Comparison of ENCODE assay signal across 14 cellular contexts in the genomic region with DNA sequence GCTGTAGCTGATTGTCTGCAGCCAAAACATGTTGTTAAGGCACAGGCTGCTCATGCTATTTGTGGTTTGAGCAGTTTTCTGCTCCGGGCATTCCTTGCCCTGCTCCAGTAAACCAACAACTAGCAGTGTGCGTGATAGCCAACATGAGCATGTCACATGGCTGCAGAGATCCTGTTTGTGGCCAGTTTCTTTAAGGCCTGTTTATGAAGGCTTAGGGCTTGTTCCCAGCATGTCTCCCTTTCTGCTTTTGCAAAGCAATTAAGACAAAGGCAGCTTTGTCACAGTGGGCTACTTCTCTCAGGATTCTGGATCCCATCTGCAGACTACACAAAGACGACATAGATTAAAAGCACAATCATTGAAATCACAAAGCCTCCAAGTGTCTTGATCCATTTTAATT.
DNase-seq lines count a peak whose midpoint lies in the region; ATAC-seq and FAIRE-seq lines count a peak whose summit lies in the region.
"Had no signal": no experiment of that assay in that cellular context is flagged by ENCODE, and none has a peak within 500 bp of the region (broad histone marks: within the 10 kb centered on the region; RNA-seq: fewer than 3 reads in every experiment).

No MANE protein-coding gene starts in this region.

- ATAC-seq in GM21825 (IDR thresholded peaks at IDR 0.05; ENCODE audit: unreplicated experiment) = no peak
- ATAC-seq: activated CD4-positive, CD25-positive, alpha-beta regulatory T cell treated with anti-CD3 and anti-CD28 coated beads, Interleukin-2, amount 50 U/mL, for 24 hours; psoas muscle had no signal

- no peaks in the 10 kb centered on the region for H3K9me3 Mint-ChIP-seq in activated T-helper 2 cell treated with anti-CD3 and anti-CD28 coated beads, Interferon-gamma antibody, Interleukin-2, Interleukin-4, amounts not matched to agents 10 μg/mL and 5 μg/mL and 100 μg/mL, durations not matched to agents 14 hours and 24 hours and 36 hours

- H3K4me3 Mint-ChIP-seq in activated T-helper 2 cell treated with anti-CD3 and anti-CD28 coated beads, Interferon-gamma antibody, Interleukin-2, Interleukin-4, amounts not matched to agents 10 μg/mL and 5 μg/mL and 100 μg/mL, durations not matched to agents 14 hours and 24 hours and 36 hours (ENCODE audit: low read depth) = no peak overlapping the region
- H3K4me3 Mint-ChIP-seq: CD4-positive, CD25-positive, alpha-beta regulatory T cell; immature natural killer cell had no signal

- H3K4me1 Mint-ChIP-seq in activated T-helper 2 cell treated with anti-CD3 and anti-CD28 coated beads, Interferon-gamma antibody, Interleukin-2, Interleukin-4, amounts not matched to agents 10 μg/mL and 5 μg/mL and 100 μg/mL, durations not matched to agents 14 hours and 24 hours and 36 hours (ENCODE audit: low read depth) = no peaks in the 10 kb centered on the region
- H3K4me1 Mint-ChIP-seq: CD4-positive, CD25-positive, alpha-beta regulatory T cell; immature natural killer cell had no signal

- no peaks in the 10 kb centered on the region for H3K36me3 Mint-ChIP-seq in activated T-helper 2 cell treated with anti-CD3 and anti-CD28 coated beads, Interferon-gamma antibody, Interleukin-2, Interleukin-4, amounts not matched to agents 10 μg/mL and 5 μg/mL and 100 μg/mL, durations not matched to agents 14 hours and 24 hours and 36 hours (ENCODE audit: low read depth)
- H3K36me3 Mint-ChIP-seq: CD4-positive, CD25-positive, alpha-beta regulatory T cell had no signal

- DNase-seq in EH (ENCODE audit: low read depth) = peak; percentile 80
- DNase-seq in RPMI7951 (ENCODE audit: low read depth) = peak; percentile 88
- DNase-seq in frontal cortex (ENCODE audit: low spot score in 2 of 2) = peak in 1 of 2 donors; percentile 7
- peak; percentile 55 for DNase-seq in occipital lobe (lab: John Stamatoyannopoulos, UW)
- no peak for DNase-seq in germinal center (ENCODE audit: low spot score)
- no peak for DNase-seq in GDM1 (lab: John Stamatoyannopoulos, UW)
- no peak for DNase-seq in activated T-helper 2 cell treated with anti-CD3 and anti-CD28 coated beads, Interferon-gamma antibody, Interleukin-2, Interleukin-4, amounts not matched to agents 10 μg/mL and 5 μg/mL and 100 μg/mL, durations not matched to agents 14 hours and 24 hours and 36 hours (ENCODE audit: low spot score)
- DNase-seq: CD4-positive, CD25-positive, alpha-beta regulatory T cell; effector CD8-positive, alpha-beta T cell; immature natural killer cell; NCI-H2107; psoas muscle had no signal

- H3K27me3 Mint-ChIP-seq in activated T-helper 2 cell treated with anti-CD3 and anti-CD28 coated beads, Interferon-gamma antibody, Interleukin-2, Interleukin-4, amounts not matched to agents 10 μg/mL and 5 μg/mL and 100 μg/mL, durations not matched to agents 14 hours and 24 hours and 36 hours (ENCODE audit: low read depth) = peaks cover 2% of the 10 kb centered on the region

- intact Hi-C loops in activated T-helper 2 cell treated with anti-CD3 and anti-CD28 coated beads, Interferon-gamma antibody, Interleukin-2, Interleukin-4, amounts not matched to agents 10 μg/mL and 5 μg/mL and 100 μg/mL, durations not matched to agents 14 hours and 24 hours and 36 hours (cut with micrococcal nuclease) = no loop called here

- H3K27ac Mint-ChIP-seq in activated T-helper 2 cell treated with anti-CD3 and anti-CD28 coated beads, Interferon-gamma antibody, Interleukin-2, Interleukin-4, amounts not matched to agents 10 μg/mL and 5 μg/mL and 100 μg/mL, durations not matched to agents 14 hours and 24 hours and 36 hours = no peak overlapping the region
- H3K27ac Mint-ChIP-seq: CD4-positive, CD25-positive, alpha-beta regulatory T cell; immature natural killer cell had no signal

- FAIRE-seq in frontal cortex (lab: Jason Lieb, UNC) = peak; percentile 43

Comparison
In these comparisons a context has a peak if more than half of its experiments do, and no peak if none do; other contexts are left out.
1. DNase-seq: peak in EH (single experiment), RPMI7951 (single experiment) and occipital lobe (single experiment); none in germinal center (single experiment), GDM1 (single experiment) and activated T-helper 2 cell treated with anti-CD3 and anti-CD28 coated beads, Interferon-gamma antibody, Interleukin-2, Interleukin-4, amounts not matched to agents 10 μg/mL and 5 μg/mL and 100 μg/mL, durations not matched to agents 14 hours and 24 hours and 36 hours (single experiment).